1 cellular context compared by ENCODE assay signal in genomic region chr1:97654866-97655265, GRCh38.
TF ChIP-seq lines count a peak whose summit lies in the region.

No MANE protein-coding gene starts in this region.

TF ChIP-seq in GM23338, 12 proteins besides CTCF, POLR2A, EP300 and RAD21 (continued from another document):
- no peak for TF ChIP-seq ZNF462 (CRISPR knock-in tag; IDR thresholded peaks at IDR 0.05)
